Comparison of ENCODE assay signal across 7 cellular contexts in the genomic region with DNA sequence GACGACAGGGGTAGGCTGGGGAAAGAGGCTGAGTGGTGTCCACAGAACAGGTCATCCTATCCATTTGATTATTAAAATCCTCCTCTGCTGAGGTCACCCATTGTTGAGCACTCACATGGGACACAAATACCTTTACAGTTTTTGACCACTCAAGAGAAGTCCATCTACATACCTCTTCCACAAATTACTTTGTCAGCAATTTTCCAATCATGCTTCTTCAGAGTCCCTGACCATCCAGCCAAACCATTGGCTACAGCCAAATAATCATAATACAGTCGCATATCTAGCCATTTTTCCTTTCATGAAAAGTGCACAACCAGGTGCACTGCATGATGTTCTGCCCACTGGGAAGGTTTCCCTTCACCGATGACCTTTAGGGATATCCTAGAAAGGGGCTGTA.
"Had no signal": no experiment of that assay in that cellular context is flagged by ENCODE, and none has a peak within 500 bp of the region (broad histone marks: within the 10 kb centered on the region; RNA-seq: fewer than 3 reads in every experiment).

No MANE protein-coding gene starts in this region.

- H3K4me2 ChIP-seq: KMS-11 had no signal

- FAIRE-seq: HTR-8/SVneo had no signal

- H3K9ac ChIP-seq: KMS-11 had no signal

- H3K27ac ChIP-seq: HL-60, KMS-11 had no signal

- DNase-seq: Karpas-422, Kasumi-1, KBM-7, KG1 had no signal
